In the genomic region with DNA sequence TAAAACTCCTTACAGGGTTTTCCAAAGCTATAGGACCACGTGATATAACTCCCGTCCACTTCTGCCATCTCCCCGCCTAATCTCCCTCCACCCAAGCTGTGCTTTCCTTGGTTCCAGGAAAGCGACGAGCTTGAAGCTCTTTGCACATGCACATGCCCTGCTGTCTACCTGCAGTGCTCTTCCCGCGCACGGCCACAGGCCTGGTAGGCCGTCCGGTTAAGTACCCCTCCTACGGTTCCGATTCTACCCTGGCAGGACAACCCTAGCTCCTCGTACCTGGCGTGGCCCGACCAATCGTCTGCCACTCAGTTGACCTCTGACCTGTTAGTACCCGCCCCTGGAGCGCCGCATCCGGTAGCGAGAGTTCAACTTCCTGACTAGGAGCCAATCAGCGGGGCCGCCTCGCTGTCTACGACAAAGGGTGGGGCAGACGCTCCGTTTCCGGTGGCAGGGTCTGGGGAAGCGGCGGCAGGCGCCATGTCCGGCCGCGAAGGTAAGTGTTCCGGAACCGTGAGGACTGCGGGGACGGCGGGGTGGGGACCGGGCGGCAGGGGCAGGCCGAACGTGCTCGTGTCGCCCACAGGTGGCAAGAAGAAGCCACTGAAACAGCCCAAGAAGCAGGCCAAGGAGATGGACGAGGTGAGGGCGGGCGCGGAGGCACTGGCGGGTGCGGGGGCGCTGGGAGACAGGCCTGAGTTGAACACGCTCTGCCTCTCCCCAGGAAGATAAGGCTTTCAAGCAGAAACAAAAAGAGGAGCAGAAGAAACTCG, we compare ENCODE assay signal across 8 cellular contexts. TPM values are rescaled to one million over a fixed set of nuclear protein-coding genes. Genes with fewer than 3 reads are reported as not detected.
DNase-seq lines count a peak whose midpoint lies in the region; ATAC-seq and TF ChIP-seq lines count a peak whose summit lies in the region.

A gene with protein sequence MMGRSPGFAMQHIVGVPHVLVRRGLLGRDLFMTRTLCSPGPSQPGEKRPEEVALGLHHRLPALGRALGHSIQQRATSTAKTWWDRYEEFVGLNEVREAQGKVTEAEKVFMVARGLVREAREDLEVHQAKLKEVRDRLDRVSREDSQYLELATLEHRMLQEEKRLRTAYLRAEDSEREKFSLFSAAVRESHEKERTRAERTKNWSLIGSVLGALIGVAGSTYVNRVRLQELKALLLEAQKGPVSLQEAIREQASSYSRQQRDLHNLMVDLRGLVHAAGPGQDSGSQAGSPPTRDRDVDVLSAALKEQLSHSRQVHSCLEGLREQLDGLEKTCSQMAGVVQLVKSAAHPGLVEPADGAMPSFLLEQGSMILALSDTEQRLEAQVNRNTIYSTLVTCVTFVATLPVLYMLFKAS (minus strand): TSS at position 300 of the 770 bp plus-strand sequence. CDS start 4,991 bp downstream, outside the sequence.
A gene (plus strand): TSS at position 438 of the 770 bp plus-strand sequence. CDS start 40 bp downstream, at position 478.

- peak; percentile 99 for DNase-seq in GM10248 (ENCODE audit: extremely low spot score)
- peak; percentile 94 for DNase-seq in NCI-H1092 treated with DMSO at 0.1 percent for 48 hours (lab: John Stamatoyannopoulos, UW)
- peak; percentile 97 for DNase-seq in SKM-1 (lab: John Stamatoyannopoulos, UW; ENCODE audit: unreplicated experiment)
- peak; percentile 96 to 98 for DNase-seq in activated naive CD4-positive, alpha-beta T cell treated with anti-CD3 and anti-CD28 coated beads, Interleukin-2, amount 50 U/mL, for 72 hours (ENCODE audit: low spot score in 2 of 2)
- peak; percentile 98 for DNase-seq in globus pallidus (ENCODE audit: low spot score)
- peak; percentile 83 to 100 (median 97) for DNase-seq in nucleus accumbens (lab: John Stamatoyannopoulos, UW)
- peak; percentile 100 for DNase-seq in suprapubic skin (ENCODE audit: low spot score in 2 of 2)

- peak within 1 kb of the TSS in 1 of 2 donors; percentile 96 for H3K27ac Mint-ChIP-seq in activated naive CD4-positive, alpha-beta T cell treated with anti-CD3 and anti-CD28 coated beads, Interleukin-2, amount 50 U/mL, for 72 hours

- H3K9me3 ChIP-seq in suprapubic skin = no peaks in the 10 kb centered on the region

- peaks cover 45% of the 10 kb centered on the region for H3K4me1 ChIP-seq in suprapubic skin

- peaks cover 14 to 17% of the 10 kb centered on the region in 2 donors for H3K36me3 Mint-ChIP-seq in activated naive CD4-positive, alpha-beta T cell treated with anti-CD3 and anti-CD28 coated beads, Interleukin-2, amount 50 U/mL, for 72 hours

- H3K27ac ChIP-seq in suprapubic skin = peak within 1 kb of the TSS; percentile 97

- no peaks in the 10 kb centered on the region for H3K9me3 Mint-ChIP-seq in activated naive CD4-positive, alpha-beta T cell treated with anti-CD3 and anti-CD28 coated beads, Interleukin-2, amount 50 U/mL, for 72 hours

- H3K36me3 ChIP-seq in suprapubic skin = peaks cover 22% of the 10 kb centered on the region

- ATAC-seq in HG02610 (IDR thresholded peaks at IDR 0.05; ENCODE audit: unreplicated experiment) = peak; percentile 96
- ATAC-seq in activated naive CD4-positive, alpha-beta T cell treated with anti-CD3 and anti-CD28 coated beads, Interleukin-2, amount 50 U/mL, for 72 hours = peak; percentile 98

- no peaks in the 10 kb centered on the region for H3K27me3 ChIP-seq in suprapubic skin

- no peak for TF ChIP-seq CTCF in GM10248 (IDR thresholded peaks at IDR 0.05; ENCODE audit: control extremely low read depth, extremely low read depth, low read depth, missing control alignments)
- TF ChIP-seq CTCF in suprapubic skin (IDR thresholded peaks at IDR 0.05) = no peak

- POLR2A ChIA-PET in GM10248 (lab: Yijun Ruan, JAX) = interaction anchor here (0.6 kb wide), 1 partner anchor 1818 kb away, joined by 4 read pairs; no protein-coding TSS in a partner anchor

- H3K4me3 ChIP-seq in suprapubic skin = peak within 1 kb of the TSS; percentile 90

- no peak for TF ChIP-seq EP300 in suprapubic skin (IDR thresholded peaks at IDR 0.05)

- WGBS in suprapubic skin = 0% methylated on average over 39 of the region's 54 CpGs

- CTCF ChIA-PET in GM10248 (lab: Yijun Ruan, JAX) = interaction anchor here (0.8 to 22.2 kb wide), 7 partner anchors 9 to 246 kb away, joined by 3 to 863 read pairs (median 4); no protein-coding TSS in a partner anchor

- peak; percentile 91 to 95 for TF ChIP-seq POLR2A in suprapubic skin (IDR thresholded peaks at IDR 0.05)

RNA-seq across cellular contexts. Expression of the first gene that starts in this region (rescaled TPM):
- total RNA-seq in activated naive CD4-positive, alpha-beta T cell treated with anti-CD3 and anti-CD28 coated beads, Interleukin-2, amount 50 U/mL, for 72 hours = 10 to 100 TPM; 21.7 to 27.1 TPM
- 10 to 100 TPM in 3 of 4 donors, 1 to 10 TPM in 1; 6.4 to 18.7 (median 13.6) TPM for total RNA-seq in suprapubic skin

RNA-seq across cellular contexts. Expression of the second gene that starts in this region (rescaled TPM):
- 100 to 1,000 TPM; 168 to 307 TPM for total RNA-seq in activated naive CD4-positive, alpha-beta T cell treated with anti-CD3 and anti-CD28 coated beads, Interleukin-2, amount 50 U/mL, for 72 hours
- 100 to 1,000 TPM; 122 to 281 (median 190) TPM for total RNA-seq in suprapubic skin

Comparison
In these comparisons a context has a peak if more than half of its experiments do, and no peak if none do; other contexts are left out.
1. Peak in every context shown above with its lines: DNase-seq, ATAC-seq, H3K4me3 ChIP-seq and H3K27ac ChIP-seq.